ENCODE assay signal across 9 cellular contexts in genomic region chr9:106892632-106893031, GRCh38. TPM values are rescaled to one million over a fixed set of nuclear protein-coding genes. Genes with fewer than 3 reads are reported as not detected.
A peak's percentile ranks its signal among the peaks of the same experiment; 100 is the strongest.
DNase-seq lines count a peak whose midpoint lies in the region; ATAC-seq and TF ChIP-seq lines count a peak whose summit lies in the region.
"Had no signal": no experiment of that assay in that cellular context is flagged by ENCODE, and none has a peak within 500 bp of the region (broad histone marks: within the 10 kb centered on the region; RNA-seq: fewer than 3 reads in every experiment).

No MANE protein-coding gene starts in this region.

- no peak overlapping the region for H3K4me3 ChIP-seq in epithelial cell of esophagus (ENCODE audit: low read length)

- in situ Hi-C loops in ACHN (cut with HindIII; ENCODE audit: low pct_ligation_motif_present, low pct_unique_long_range_greater_than_20kb, low sequenced_read_pairs): no loop called here

- no peak for TF ChIP-seq CTCF in epithelial cell of esophagus (IDR thresholded peaks at IDR 0.05; ENCODE audit: insufficient read depth, low read depth, low read length, missing control alignments)

- DNase-seq in ACHN (peak; percentile 96), LoVo (ENCODE audit: low spot score) (peak; percentile 87), epithelial cell of esophagus (ENCODE audit: low read depth) (peak; percentile 98), lung microvascular endothelial cell (ENCODE audit: low read depth in 2 of 2) (peak; percentile 36 to 90), hippocampal formation (lab: John Stamatoyannopoulos, UW) (no peak), NCI-H1694 treated with DMSO at 0.1 percent for 48 hours (lab: John Stamatoyannopoulos, UW) (no peak), retina (no peak)
- DNase-seq in stimulated activated naive CD8-positive, alpha-beta T cell treated with anti-CD3 and anti-CD28 coated beads, Interleukin-15, Interleukin-2, amounts not matched to agents 100 U/mL and 50 U/mL, for 24 hours: no peak
- DNase-seq: CD4-positive, alpha-beta T cell had no signal

- no peak for ATAC-seq in stimulated activated naive CD8-positive, alpha-beta T cell treated with anti-CD3 and anti-CD28 coated beads, Interleukin-15, Interleukin-2, amounts not matched to agents 100 U/mL and 50 U/mL, for 24 hours

RNA-seq across cellular contexts. Expression of gene ZNF462, which starts 29.7 kb away (rescaled TPM):
- 4.2 and 4.6 TPM in 2 replicates for total RNA-seq in lung microvascular endothelial cell

Comparison
In these comparisons a context has a peak if more than half of its experiments do, and no peak if none do; other contexts are left out.
1. DNase-seq: peak in ACHN (single experiment), LoVo (single experiment), epithelial cell of esophagus (single experiment) and lung microvascular endothelial cell (2 of 2); none in stimulated activated naive CD8-positive, alpha-beta T cell treated with anti-CD3 and anti-CD28 coated beads, Interleukin-15, Interleukin-2, amounts not matched to agents 100 U/mL and 50 U/mL, for 24 hours (single experiment), hippocampal formation (0 of 2), NCI-H1694 treated with DMSO at 0.1 percent for 48 hours (single experiment) and retina (single experiment).